1 cellular context compared by ENCODE assay signal in the genomic region with DNA sequence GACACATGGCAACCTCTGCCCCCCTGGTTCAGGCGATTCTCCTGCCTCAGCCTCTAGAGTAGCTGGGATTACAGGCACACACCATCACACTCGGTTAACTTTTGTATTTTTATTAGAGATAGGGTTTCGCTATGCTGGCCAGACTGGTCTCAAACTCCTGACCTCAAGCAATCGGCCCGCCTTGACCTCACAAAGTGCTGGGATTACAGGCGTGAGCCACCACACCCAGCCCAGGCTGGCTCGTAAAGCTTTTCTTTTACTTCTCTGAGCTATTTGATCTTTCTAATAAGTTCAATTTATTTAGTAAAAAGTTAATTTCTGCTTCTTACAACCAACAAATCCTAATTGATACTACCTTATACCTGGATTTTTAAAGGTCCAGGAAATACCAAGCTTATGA.
TF ChIP-seq lines count a peak whose summit lies in the region.

No MANE protein-coding gene starts in this region.

TF ChIP-seq in HCT116, 20 proteins besides CTCF, POLR2A, EP300 and RAD21:
- TF ChIP-seq JUND (IDR thresholded peaks at IDR 0.05) (peak; percentile 27; the same call in 1 of the 2 replicates), TCF7L2 (IDR thresholded peaks at IDR 0.05; ENCODE audit: borderline replicate concordance, extremely low read depth, insufficient read depth, insufficient read length) (peak; percentile 82), SIN3A (IDR thresholded peaks at IDR 0.05; ENCODE audit: low read depth) (no peak), CEBPB (IDR thresholded peaks at IDR 0.05; ENCODE audit: low read depth) (no peak; the same call in 1 of the 2 replicates), SP1 (IDR thresholded peaks at IDR 0.05; ENCODE audit: low read depth) (peak; percentile 69), MAX (IDR thresholded peaks at IDR 0.05) (peak; percentile 38; the same call in 1 of the 2 replicates)
